Comparison of ENCODE assay signal across 8 cellular contexts in the genomic region with DNA sequence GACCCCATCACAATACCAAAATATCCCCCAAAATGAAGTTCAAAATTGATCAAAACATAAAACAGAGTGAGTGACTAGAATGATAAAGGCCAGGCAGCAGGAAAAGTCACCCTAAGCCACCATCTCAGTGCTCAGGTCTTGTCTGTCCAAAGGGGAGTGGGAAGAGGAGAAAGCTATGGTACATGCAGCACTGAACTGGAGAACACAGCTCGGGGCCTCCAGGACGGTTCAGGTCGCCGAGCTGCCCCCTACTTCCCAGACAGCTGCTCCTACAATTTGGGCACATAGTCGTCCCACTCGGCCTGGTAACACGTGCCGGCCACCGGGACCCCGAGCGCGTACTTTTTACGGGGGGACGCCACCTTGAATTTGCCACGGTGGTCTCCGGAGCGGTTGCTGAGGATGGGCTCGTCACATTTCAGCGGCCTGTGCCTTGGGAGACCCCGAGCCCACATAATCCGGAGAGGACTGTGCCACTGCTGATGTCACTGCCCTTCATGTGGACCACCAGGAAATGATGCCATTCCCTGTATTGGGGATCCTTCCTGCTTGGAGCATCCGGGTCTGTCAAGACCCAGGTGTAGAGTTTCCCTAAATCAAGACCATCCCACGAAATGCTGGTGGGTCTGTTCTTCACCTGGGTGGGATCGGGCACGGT. TPM values are rescaled to one million over a fixed set of nuclear protein-coding genes. Genes with fewer than 3 reads are reported as not detected.
DNase-seq lines count a peak whose midpoint lies in the region; ATAC-seq and TF ChIP-seq lines count a peak whose summit lies in the region.

No MANE protein-coding gene starts in this region.

- H3K27me3 Mint-ChIP-seq in T-helper 1 cell treated with Interleukin-12 subunit alpha and Interleukin-12 subunit beta and Interleukin-4 antibody, amounts not matched to agents 30 μg/mL and 1 μg/mL, for 36 hours (ENCODE audit: low read depth): peaks cover 6% of the 10 kb centered on the region
- H3K27me3 Mint-ChIP-seq in activated B cell treated with CpG ODN at 0.5 μM for 24 hours: peaks cover 2% of the 10 kb centered on the region
- peaks cover 4 to 20% of the 10 kb centered on the region in 2 donors for H3K27me3 Mint-ChIP-seq in stimulated activated naive B cell treated with anti-CD40 and anti-IgM and Interleukin-4, amounts not matched to agents 10 μg/mL and 1 μg/mL and 100 μg/mL, for 72 hours

- H3K27ac ChIP-seq in heart right ventricle: no peak overlapping the region

- no peaks in the 10 kb centered on the region for H3K36me3 ChIP-seq in heart right ventricle

- peak overlapping the region; percentile 31 for H3K4me3 Mint-ChIP-seq in T-helper 1 cell treated with Interleukin-12 subunit alpha and Interleukin-12 subunit beta and Interleukin-4 antibody, amounts not matched to agents 30 μg/mL and 1 μg/mL, for 36 hours
- H3K4me3 Mint-ChIP-seq in activated B cell treated with CpG ODN at 0.5 μM for 24 hours: peak overlapping the region; percentile 79
- H3K4me3 Mint-ChIP-seq in stimulated activated naive B cell treated with anti-CD40 and anti-IgM and Interleukin-4, amounts not matched to agents 10 μg/mL and 1 μg/mL and 100 μg/mL, for 72 hours: peak overlapping the region; percentile 81

- peaks cover 4% of the 10 kb centered on the region for H3K4me1 Mint-ChIP-seq in T-helper 1 cell treated with Interleukin-12 subunit alpha and Interleukin-12 subunit beta and Interleukin-4 antibody, amounts not matched to agents 30 μg/mL and 1 μg/mL, for 36 hours (ENCODE audit: low read depth)
- peaks cover 21% of the 10 kb centered on the region for H3K4me1 Mint-ChIP-seq in activated B cell treated with CpG ODN at 0.5 μM for 24 hours
- peaks cover 11 to 29% of the 10 kb centered on the region in 2 donors for H3K4me1 Mint-ChIP-seq in stimulated activated naive B cell treated with anti-CD40 and anti-IgM and Interleukin-4, amounts not matched to agents 10 μg/mL and 1 μg/mL and 100 μg/mL, for 72 hours

- POLR2A ChIA-PET in activated B cell treated with CpG ODN at 0.5 μM for 24 hours (lab: Charles Lee): no interaction called here

- TF ChIP-seq CTCF in activated B cell treated with CpG ODN at 0.5 μM for 24 hours (IDR thresholded peaks at IDR 0.05): no peak
- TF ChIP-seq CTCF in heart right ventricle (IDR thresholded peaks at IDR 0.05): no peak

- H3K4me3 ChIP-seq in heart right ventricle: peak overlapping the region; percentile 28 to 57 (median 50)

- peaks cover 0 to 4% (median 0%) of the 10 kb centered on the region in 11 donors for H3K9me3 ChIP-seq in heart right ventricle

- peaks cover 0 to 8% (median 0%) of the 10 kb centered on the region in 7 donors for H3K27me3 ChIP-seq in heart right ventricle

- H3K9me3 Mint-ChIP-seq in T-helper 1 cell treated with Interleukin-12 subunit alpha and Interleukin-12 subunit beta and Interleukin-4 antibody, amounts not matched to agents 30 μg/mL and 1 μg/mL, for 36 hours: no peaks in the 10 kb centered on the region
- H3K9me3 Mint-ChIP-seq in activated B cell treated with CpG ODN at 0.5 μM for 24 hours: no peaks in the 10 kb centered on the region
- H3K9me3 Mint-ChIP-seq in stimulated activated naive B cell treated with anti-CD40 and anti-IgM and Interleukin-4, amounts not matched to agents 10 μg/mL and 1 μg/mL and 100 μg/mL, for 72 hours: no peaks in the 10 kb centered on the region

- no peaks in the 10 kb centered on the region for H3K36me3 Mint-ChIP-seq in T-helper 1 cell treated with Interleukin-12 subunit alpha and Interleukin-12 subunit beta and Interleukin-4 antibody, amounts not matched to agents 30 μg/mL and 1 μg/mL, for 36 hours (ENCODE audit: low read depth)
- H3K36me3 Mint-ChIP-seq in activated B cell treated with CpG ODN at 0.5 μM for 24 hours (ENCODE audit: low read depth): no peaks in the 10 kb centered on the region
- no peaks in the 10 kb centered on the region for H3K36me3 Mint-ChIP-seq in stimulated activated naive B cell treated with anti-CD40 and anti-IgM and Interleukin-4, amounts not matched to agents 10 μg/mL and 1 μg/mL and 100 μg/mL, for 72 hours

- intact Hi-C loops in activated B cell treated with CpG ODN at 0.5 μM for 24 hours (cut with micrococcal nuclease): loop anchor here (1.0 to 10.0 kb wide), 9 partner anchors 31 to 862 kb away; a partner anchor contains a TSS
- intact Hi-C loops in heart right ventricle (cut with DNase I): loop anchor here (2.0 to 10.0 kb wide), 11 partner anchors 61 to 859 kb away; a partner anchor contains a TSS

- WGBS in heart right ventricle, 2 donors: 49 to 58% methylated on average over 25 of the region's 25 CpGs

- ATAC-seq in activated B cell treated with CpG ODN at 0.5 μM for 24 hours (ENCODE audit: low read depth): no peak
- ATAC-seq in heart right ventricle: peak in 6 of 8 donors; percentile 18 to 53 (median 30)
- no peak for ATAC-seq in stimulated activated naive B cell treated with anti-CD40 and anti-IgM and Interleukin-4, amounts not matched to agents 10 μg/mL and 1 μg/mL and 100 μg/mL, for 72 hours (replicated peaks)

- peaks cover 0 to 9% (median 5%) of the 10 kb centered on the region in 9 donors for H3K4me1 ChIP-seq in heart right ventricle

- DNase-seq in T-helper 1 cell: no peak
- DNase-seq in activated B cell treated with CpG ODN at 0.5 μM for 24 hours: no peak
- no peak for DNase-seq in heart right ventricle
- no peak for DNase-seq in stimulated activated naive B cell treated with anti-CD40 and anti-IgM and Interleukin-4, amounts not matched to agents 10 μg/mL and 1 μg/mL and 100 μg/mL, for 72 hours
- DNase-seq in COLO829 (ENCODE audit: low spot score): no peak
- no peak for DNase-seq in NCI-H345 (lab: John Stamatoyannopoulos, UW)
- no peak for DNase-seq in NCI-H1417 (lab: John Stamatoyannopoulos, UW)

- no peak overlapping the region for H3K27ac Mint-ChIP-seq in T-helper 1 cell treated with Interleukin-12 subunit alpha and Interleukin-12 subunit beta and Interleukin-4 antibody, amounts not matched to agents 30 μg/mL and 1 μg/mL, for 36 hours
- no peak overlapping the region for H3K27ac Mint-ChIP-seq in activated B cell treated with CpG ODN at 0.5 μM for 24 hours
- no peak overlapping the region for H3K27ac Mint-ChIP-seq in stimulated activated naive B cell treated with anti-CD40 and anti-IgM and Interleukin-4, amounts not matched to agents 10 μg/mL and 1 μg/mL and 100 μg/mL, for 72 hours

- CTCF ChIA-PET in activated B cell treated with CpG ODN at 0.5 μM for 24 hours (lab: Charles Lee): interaction anchor here (3.2 kb wide), 1 partner anchor 127 kb away, joined by 31 read pairs; no protein-coding TSS in a partner anchor

RNA-seq across cellular contexts. Expression of a gene that starts 31.6 kb away (rescaled TPM):
- total RNA-seq in activated B cell treated with CpG ODN at 0.5 μM for 24 hours: 0.51 and 1.2 TPM in 2 replicates
- under 1 TPM in 8 of 10 donors, not detected in 2; 0.23 to 0.87 (median 0.65) TPM for total RNA-seq in heart right ventricle
- under 1 TPM; 0.22 to 0.62 TPM for polyA plus RNA-seq in heart right ventricle

Comparison
In these comparisons a context has a peak if more than half of its experiments do, and no peak if none do; other contexts are left out.
1. H3K4me3 Mint-ChIP-seq: peak in every context shown above with its lines; median percentile 81 in stimulated activated naive B cell treated with anti-CD40 and anti-IgM and Interleukin-4, amounts not matched to agents 10 μg/mL and 1 μg/mL and 100 μg/mL, for 72 hours; 79 in activated B cell treated with CpG ODN at 0.5 μM for 24 hours; 31 in T-helper 1 cell treated with Interleukin-12 subunit alpha and Interleukin-12 subunit beta and Interleukin-4 antibody, amounts not matched to agents 30 μg/mL and 1 μg/mL, for 36 hours.
2. ATAC-seq: peak in heart right ventricle (6 of 8); none in activated B cell treated with CpG ODN at 0.5 μM for 24 hours (single experiment) and stimulated activated naive B cell treated with anti-CD40 and anti-IgM and Interleukin-4, amounts not matched to agents 10 μg/mL and 1 μg/mL and 100 μg/mL, for 72 hours (0 of 2).